ENCODE assay signal across 12 cellular contexts in genomic region chr12:128819293-128820144, GRCh38. TPM values are rescaled to one million over a fixed set of nuclear protein-coding genes. Genes with fewer than 3 reads are reported as not detected.
DNase-seq lines count a peak whose midpoint lies in the region; FAIRE-seq and TF ChIP-seq lines count a peak whose summit lies in the region.
"Had no signal": no experiment of that assay in that cellular context is flagged by ENCODE, and none has a peak within 500 bp of the region (broad histone marks: within the 10 kb centered on the region; RNA-seq: fewer than 3 reads in every experiment).

No MANE protein-coding gene starts in this region.

- no peak for FAIRE-seq in H54 (lab: Jason Lieb, UNC)

- H3K4me1 ChIP-seq in SJCRH30: no peaks in the 10 kb centered on the region
- H3K4me1 ChIP-seq in neuronal stem cell (ENCODE audit: control insufficient read depth in 2 of 2, insufficient read depth in 1 of 2, low read depth in 1 of 2, low read length in 2 of 2): peaks cover 5 to 11% of the 10 kb centered on the region in 2 donors

- H3K4me1 Mint-ChIP-seq in IgD-negative memory B cell: peaks cover 38 to 66% (median 58%) of the 10 kb centered on the region in 3 donors
- H3K4me1 Mint-ChIP-seq in progenitor cell of endocrine pancreas (ENCODE audit: low read depth): peaks cover 32% of the 10 kb centered on the region

- peaks cover 5% of the 10 kb centered on the region for H3K79me1 ChIP-seq in neuronal stem cell (ENCODE audit: low read depth, low read length)

- H3K9me3 ChIP-seq in SJCRH30 (replicated peaks) (no peaks in the 10 kb centered on the region), neuronal stem cell (replicated peaks in 1 of 2; ENCODE audit: control insufficient read depth in 2 of 2, insufficient read depth in 1 of 2, low read depth in 1 of 2, low read length in 2 of 2) (peaks cover 0 to 4% of the 10 kb centered on the region in 2 donors)

- H3K14ac ChIP-seq in neuronal stem cell (ENCODE audit: low read length): no peak overlapping the region

- no peak for TF ChIP-seq POLR2A in H54 (IDR thresholded peaks at IDR 0.05; ENCODE audit: low read depth, low read length)

- no peak for TF ChIP-seq CTCF in progenitor cell of endocrine pancreas (IDR thresholded peaks at IDR 0.05; ENCODE audit: unreplicated experiment)

- no peak overlapping the region for H2BK15ac ChIP-seq in neuronal stem cell (ENCODE audit: low read length)

- H3K18ac ChIP-seq in neuronal stem cell (ENCODE audit: low read length): no peak overlapping the region

- H3K4me3 Mint-ChIP-seq in IgD-negative memory B cell (peak overlapping the region; percentile 30 to 80 (median 58)), progenitor cell of endocrine pancreas (ENCODE audit: low read depth) (no peak overlapping the region)
- H3K4me3 Mint-ChIP-seq: activated naive CD4-positive, alpha-beta T cell treated with anti-CD3 and anti-CD28 coated beads for 36 hours; CD4-positive, alpha-beta memory T cell had no signal

- H3K9ac ChIP-seq in neuronal stem cell (ENCODE audit: low read depth, low read length, poor library complexity): no peak overlapping the region

- peak overlapping the region; percentile 78 to 98 (median 95) for H3K27ac Mint-ChIP-seq in IgD-negative memory B cell
- H3K27ac Mint-ChIP-seq in progenitor cell of endocrine pancreas: peak overlapping the region; percentile 49
- H3K27ac Mint-ChIP-seq: activated naive CD4-positive, alpha-beta T cell treated with anti-CD3 and anti-CD28 coated beads for 36 hours; CD4-positive, alpha-beta memory T cell had no signal

- H3K27me3 ChIP-seq in SJCRH30 (no peaks in the 10 kb centered on the region), neuronal stem cell (ENCODE audit: control insufficient read depth in 3 of 3, insufficient read depth in 3 of 3, low read depth in 1 of 3, low read length in 3 of 3) (no peaks in the 10 kb centered on the region)

- no peak overlapping the region for H3K4ac ChIP-seq in neuronal stem cell (ENCODE audit: low read length)

- no peak overlapping the region for H3K4me2 ChIP-seq in neuronal stem cell (ENCODE audit: insufficient read depth, low read length, poor library complexity, severe bottlenecking)

- no peak overlapping the region for H2BK12ac ChIP-seq in neuronal stem cell (ENCODE audit: low read length)

- H2BK120ac ChIP-seq in neuronal stem cell (ENCODE audit: low read depth, low read length): no peak overlapping the region

- no peak overlapping the region for H4K8ac ChIP-seq in neuronal stem cell (ENCODE audit: low read depth, low read length)

- H4K91ac ChIP-seq in neuronal stem cell (ENCODE audit: low read depth, low read length, poor library complexity): no peak overlapping the region

- no peak overlapping the region for H3K23ac ChIP-seq in neuronal stem cell (ENCODE audit: low read depth, low read length, poor library complexity)

- H3K9me3 Mint-ChIP-seq in IgD-negative memory B cell: no peaks in the 10 kb centered on the region
- H3K9me3 Mint-ChIP-seq in progenitor cell of endocrine pancreas (ENCODE audit: low read depth): no peaks in the 10 kb centered on the region
- H3K9me3 Mint-ChIP-seq: activated naive CD4-positive, alpha-beta T cell treated with anti-CD3 and anti-CD28 coated beads for 36 hours; CD4-positive, alpha-beta memory T cell had no signal

- H2AFZ ChIP-seq in neuronal stem cell (ENCODE audit: low read length): no peak overlapping the region

- H3K27ac ChIP-seq in cingulate gyrus (ENCODE audit: low read depth, low read length) (peak overlapping the region; percentile 8), SJCRH30 (no peak overlapping the region), neuronal stem cell (replicated peaks; ENCODE audit: low read length) (no peak overlapping the region)

- peaks cover 3% of the 10 kb centered on the region; the same call in 1 of the 2 replicates for H3K36me3 ChIP-seq in SJCRH30
- peaks cover 5 to 33% of the 10 kb centered on the region in 2 donors for H3K36me3 ChIP-seq in neuronal stem cell (replicated peaks in 1 of 2; ENCODE audit: control insufficient read depth in 2 of 2, insufficient read depth in 2 of 2, low read length in 2 of 2)

- no CpG with 5 or more reads among the region's 16 CpGs for WGBS in neuronal stem cell (ENCODE audit: extremely low coverage in 2 of 2, insufficient read length in 2 of 2, insufficient replicate concordance in 1 of 2), 2 donors

- H3K27me3 Mint-ChIP-seq in IgD-negative memory B cell (no peaks in the 10 kb centered on the region), progenitor cell of endocrine pancreas (no peaks in the 10 kb centered on the region)
- H3K27me3 Mint-ChIP-seq: CD4-positive, alpha-beta memory T cell had no signal

- DNase-seq in D341Med (ENCODE audit: low spot score): peak; percentile 46
- DNase-seq in progenitor cell of endocrine pancreas (ENCODE audit: low spot score, unreplicated experiment): no peak
- DNase-seq in activated CD4-positive, alpha-beta T cell treated with anti-CD3 and anti-CD28 coated beads, Interleukin-2, amount 50 U/mL, for 1 hour: no peak
- no peak for DNase-seq in H54 (ENCODE audit: insufficient read length, low spot score)
- DNase-seq in SJCRH30: no peak
- DNase-seq in neuronal stem cell (ENCODE audit: low spot score): no peak
- DNase-seq: activated naive CD4-positive, alpha-beta T cell treated with anti-CD3 and anti-CD28 coated beads for 36 hours; CD4-positive, alpha-beta memory T cell; NCI-H526; SW 1271 had no signal

- H3K4me3 ChIP-seq in SJCRH30: no peak overlapping the region
- no peak overlapping the region for H3K4me3 ChIP-seq in neuronal stem cell (ENCODE audit: low read length in 2 of 2)

- H3K36me3 Mint-ChIP-seq in IgD-negative memory B cell: peaks cover under 1% of the 10 kb centered on the region
- H3K36me3 Mint-ChIP-seq in progenitor cell of endocrine pancreas (ENCODE audit: insufficient read depth): peaks cover 19% of the 10 kb centered on the region

- no peak overlapping the region for H2BK5ac ChIP-seq in neuronal stem cell (ENCODE audit: low read length)

- H2AK5ac ChIP-seq in neuronal stem cell (ENCODE audit: low read depth, low read length): no peak overlapping the region

RNA-seq across cellular contexts. Expression of gene SLC15A4, which starts 4.2 kb away (rescaled TPM):
- polyA plus RNA-seq in IgD-negative memory B cell: 13.8 TPM
- total RNA-seq in progenitor cell of endocrine pancreas: 31.3 and 33.8 TPM in 2 replicates
- total RNA-seq in SJCRH30 (2014; rRNA removed; shearing (Covaris generic)): 18.7 and 20.6 TPM in 2 replicates
- polyA plus RNA-seq in neuronal stem cell (2013, experiment 1 of 2): 9.6 TPM
- 9.9 TPM for polyA plus RNA-seq in neuronal stem cell (2013, experiment 2 of 2)

RNA-seq across cellular contexts. Expression of gene GLT1D1, which starts 33.8 kb away (rescaled TPM):
- not detected for polyA plus RNA-seq in IgD-negative memory B cell
- 5.7 and 6.5 TPM in 2 replicates for total RNA-seq in progenitor cell of endocrine pancreas
- total RNA-seq in SJCRH30 (2014; rRNA removed; shearing (Covaris generic)): 0.10 TPM in 1 of 2 replicates, not detected in the other
- 7.6 TPM for polyA plus RNA-seq in neuronal stem cell (2013, experiment 1 of 2)
- 7.7 TPM for polyA plus RNA-seq in neuronal stem cell (2013, experiment 2 of 2)
- total RNA-seq: activated naive CD4-positive, alpha-beta T cell treated with anti-CD3 and anti-CD28 coated beads for 36 hours; CD4-positive, alpha-beta memory T cell had no signal
- polyA plus RNA-seq: CD4-positive, alpha-beta memory T cell had no signal
